Comparison of ENCODE assay signal across 8 cellular contexts in the genomic region with DNA sequence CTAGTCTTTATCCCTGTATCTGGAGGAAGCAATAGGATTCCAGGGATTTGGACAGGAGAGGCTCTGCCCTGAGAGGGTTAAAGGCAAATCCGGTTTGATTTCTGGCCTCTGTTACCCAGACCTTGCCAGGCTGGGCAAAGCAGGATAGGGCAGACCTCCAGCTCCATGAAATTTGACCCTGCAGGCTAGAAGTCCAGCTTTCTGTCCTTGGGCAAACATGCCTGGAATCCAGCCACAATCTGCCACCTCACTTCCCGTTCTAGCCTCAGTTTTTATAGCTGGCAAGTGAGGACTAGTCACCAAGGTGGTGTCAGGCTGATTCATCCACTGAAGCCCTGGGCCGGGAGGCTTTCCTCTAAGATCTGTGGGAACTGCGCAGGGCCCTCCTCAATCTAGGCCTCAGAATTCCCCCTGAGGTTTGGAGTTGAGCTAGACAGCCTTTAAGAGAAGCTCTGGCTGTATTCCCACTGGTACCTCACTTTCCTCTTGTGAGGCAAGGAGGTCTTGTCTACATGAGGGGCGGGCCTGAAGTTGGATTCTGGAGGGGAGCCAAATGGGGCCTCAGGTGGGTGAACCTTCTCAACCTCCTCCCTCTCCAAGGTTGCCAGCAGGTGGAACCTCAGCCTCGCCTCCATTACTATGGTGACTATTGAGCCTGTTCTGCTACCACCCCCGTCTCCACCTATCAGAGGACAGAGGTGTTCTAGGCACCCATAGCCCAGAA. TPM values are rescaled to one million over a fixed set of nuclear protein-coding genes. Genes with fewer than 3 reads are reported as not detected.
A peak's percentile ranks its signal among the peaks of the same experiment; 100 is the strongest.
DNase-seq lines count a peak whose midpoint lies in the region; ATAC-seq and TF ChIP-seq lines count a peak whose summit lies in the region.

No MANE protein-coding gene starts in this region.

- H3K4me3 Mint-ChIP-seq in stimulated activated effector memory CD8-positive, alpha-beta T cell treated with anti-CD3 and anti-CD28 coated beads, Interleukin-12 subunit alpha, Interleukin-12 subunit beta, amount 100 ng/mL, for 72 hours: no peak overlapping the region

- DNase-seq in EL: peak; percentile 98
- DNase-seq in NCI-H446 treated with DMSO at 0.1 percent for 48 hours (lab: John Stamatoyannopoulos, UW): peak; percentile 81
- peak in 2 of 10 donors; percentile 38 to 59 for DNase-seq in dorsolateral prefrontal cortex
- DNase-seq in mucosa of descending colon: peak; percentile 77 to 92 (median 83)
- DNase-seq in OCI-M1 (lab: John Stamatoyannopoulos, UW): no peak
- no peak for DNase-seq in stimulated activated effector memory CD8-positive, alpha-beta T cell treated with anti-CD3 and anti-CD28 coated beads, Interleukin-12 subunit alpha, Interleukin-12 subunit beta, amount 100 ng/mL, for 72 hours (ENCODE audit: low spot score in 2 of 2)
- DNase-seq in stimulated activated CD4-positive, alpha-beta T cell treated with anti-CD3 and anti-CD28 coated beads, Interleukin-15, amount 100 ng/mL, for 24 hours: no peak

- no peak overlapping the region for H3K27ac Mint-ChIP-seq in stimulated activated effector memory CD8-positive, alpha-beta T cell treated with anti-CD3 and anti-CD28 coated beads, Interleukin-12 subunit alpha, Interleukin-12 subunit beta, amount 100 ng/mL, for 72 hours

- TF ChIP-seq CTCF in dorsolateral prefrontal cortex (IDR thresholded peaks at IDR 0.05 in 54 of 56, conservative IDR thresholded peaks at IDR 0.05 in 2 of 56; ENCODE audit: low read depth in 1 of 56, partially characterized antibody in 56 of 56) (no peak), mucosa of descending colon (IDR thresholded peaks at IDR 0.05) (no peak)

- no peak overlapping the region for H3K4me3 ChIP-seq in dorsolateral prefrontal cortex
- H3K4me3 ChIP-seq in mucosa of descending colon: no peak overlapping the region

- H3K4me1 ChIP-seq in mucosa of descending colon (ENCODE audit: low read depth): peaks cover 37% of the 10 kb centered on the region

- no peaks in the 10 kb centered on the region for H3K9me3 Mint-ChIP-seq in stimulated activated effector memory CD8-positive, alpha-beta T cell treated with anti-CD3 and anti-CD28 coated beads, Interleukin-12 subunit alpha, Interleukin-12 subunit beta, amount 100 ng/mL, for 72 hours

- peaks cover 21% of the 10 kb centered on the region for H3K4me1 Mint-ChIP-seq in stimulated activated effector memory CD8-positive, alpha-beta T cell treated with anti-CD3 and anti-CD28 coated beads, Interleukin-12 subunit alpha, Interleukin-12 subunit beta, amount 100 ng/mL, for 72 hours

- intact Hi-C loops in dorsolateral prefrontal cortex (cut with DNase I): loop anchor here in 1 of 2 donors (5.0 kb wide), 1 partner anchor 34 kb away; no protein-coding TSS in a partner anchor
- intact Hi-C loops in mucosa of descending colon (cut with DNase I, micrococcal nuclease): loop anchor here in 1 of 2 donors (5.0 kb wide), 1 partner anchor 146 kb away; no protein-coding TSS in a partner anchor

- H3K27ac ChIP-seq in dorsolateral prefrontal cortex: peak overlapping the region in 34 of 59 donors; percentile 3 to 78 (median 44)

- H3K36me3 Mint-ChIP-seq in stimulated activated effector memory CD8-positive, alpha-beta T cell treated with anti-CD3 and anti-CD28 coated beads, Interleukin-12 subunit alpha, Interleukin-12 subunit beta, amount 100 ng/mL, for 72 hours: no peaks in the 10 kb centered on the region

- H3K36me3 ChIP-seq in mucosa of descending colon (ENCODE audit: low read depth): no peaks in the 10 kb centered on the region

- no peaks in the 10 kb centered on the region for H3K9me3 ChIP-seq in mucosa of descending colon

- H3K27me3 ChIP-seq in dorsolateral prefrontal cortex: no peaks in the 10 kb centered on the region

- ATAC-seq in mucosa of descending colon (peak; percentile 53), HG03432 (IDR thresholded peaks at IDR 0.05; ENCODE audit: unreplicated experiment) (no peak)
- ATAC-seq in stimulated activated effector memory CD8-positive, alpha-beta T cell treated with anti-CD3 and anti-CD28 coated beads, Interleukin-12 subunit alpha, Interleukin-12 subunit beta, amount 100 ng/mL, for 72 hours: no peak

RNA-seq across cellular contexts. Expression of a gene that starts 7.0 kb away (rescaled TPM):
- not detected for total RNA-seq in dorsolateral prefrontal cortex
- not detected for total RNA-seq in mucosa of descending colon

RNA-seq across cellular contexts. Expression of a gene that starts 8.4 kb away (rescaled TPM):
- total RNA-seq in dorsolateral prefrontal cortex: 1 to 10 TPM in 113 of 120 experiments, under 1 TPM in 7; 0.32 to 5.8 (median 2.6) TPM
- 1,000 to 10,000 TPM in 2 of 3 donors, 100 to 1,000 TPM in 1; 723 to 1,819 (median 1,586) TPM for total RNA-seq in mucosa of descending colon

RNA-seq across cellular contexts. Expression of a gene that starts 15.0 kb away (rescaled TPM):
- total RNA-seq in dorsolateral prefrontal cortex: 100 to 1,000 TPM in 32 of 120 experiments, 10 to 100 TPM in 88; 58.7 to 145 (median 92.1) TPM
- total RNA-seq in mucosa of descending colon: 10 to 100 TPM; 23.8 to 39.0 (median 38.4) TPM

RNA-seq across cellular contexts. Expression of a gene that starts 19.9 kb away (rescaled TPM):
- total RNA-seq in dorsolateral prefrontal cortex: 10 to 100 TPM; 15.7 to 34.1 (median 24.1) TPM
- total RNA-seq in mucosa of descending colon: 1 to 10 TPM in 2 of 3 donors, under 1 TPM in 1; 0.63 to 5.9 (median 1.6) TPM

RNA-seq across cellular contexts. Expression of a gene that starts 50.9 kb away (rescaled TPM):
- total RNA-seq in dorsolateral prefrontal cortex: 10 to 100 TPM; 17.6 to 51.8 (median 34.2) TPM
- total RNA-seq in mucosa of descending colon: 10 to 100 TPM in 2 of 3 donors, 1 to 10 TPM in 1; 5.9 to 15.6 (median 10.6) TPM

Comparison
In these comparisons a context has a peak if more than half of its experiments do, and no peak if none do; other contexts are left out.
1. DNase-seq: peak in EL (single experiment), NCI-H446 treated with DMSO at 0.1 percent for 48 hours (single experiment) and mucosa of descending colon (3 of 3); none in OCI-M1 (single experiment), stimulated activated effector memory CD8-positive, alpha-beta T cell treated with anti-CD3 and anti-CD28 coated beads, Interleukin-12 subunit alpha, Interleukin-12 subunit beta, amount 100 ng/mL, for 72 hours (0 of 2) and stimulated activated CD4-positive, alpha-beta T cell treated with anti-CD3 and anti-CD28 coated beads, Interleukin-15, amount 100 ng/mL, for 24 hours (single experiment).
2. RNA of a gene that starts 8.4 kb away (total RNA-seq): 723 to 1,819 TPM in mucosa of descending colon; 0.32 to 5.8 TPM in dorsolateral prefrontal cortex; every median in the first group is over 100 times any median in the second.